ENCODE assay signal across 1 cellular context in the genomic region with DNA sequence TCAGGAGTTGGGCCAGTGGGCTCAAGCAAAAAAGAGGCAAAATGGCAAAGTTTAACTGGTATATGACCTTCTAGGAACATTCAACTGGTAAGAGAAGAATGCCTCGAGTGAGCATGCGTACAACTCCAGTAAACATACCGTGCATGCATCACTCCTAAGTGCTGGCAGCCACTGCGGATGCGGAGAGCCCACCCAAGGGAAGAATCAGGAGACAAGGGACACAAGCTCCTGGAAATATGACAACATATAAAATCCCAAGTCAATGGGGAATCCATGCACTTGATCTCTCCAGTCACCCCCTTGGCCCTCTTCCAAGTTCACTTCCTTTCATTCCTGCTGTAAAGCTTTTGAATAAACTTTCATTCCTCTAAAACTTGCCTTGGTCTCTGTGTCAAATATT.
TF ChIP-seq lines count a peak whose summit lies in the region.

No MANE protein-coding gene starts in this region.

TF ChIP-seq in GM23338, 12 proteins besides CTCF, POLR2A, EP300 and RAD21:
- TF ChIP-seq, protein P1, sequence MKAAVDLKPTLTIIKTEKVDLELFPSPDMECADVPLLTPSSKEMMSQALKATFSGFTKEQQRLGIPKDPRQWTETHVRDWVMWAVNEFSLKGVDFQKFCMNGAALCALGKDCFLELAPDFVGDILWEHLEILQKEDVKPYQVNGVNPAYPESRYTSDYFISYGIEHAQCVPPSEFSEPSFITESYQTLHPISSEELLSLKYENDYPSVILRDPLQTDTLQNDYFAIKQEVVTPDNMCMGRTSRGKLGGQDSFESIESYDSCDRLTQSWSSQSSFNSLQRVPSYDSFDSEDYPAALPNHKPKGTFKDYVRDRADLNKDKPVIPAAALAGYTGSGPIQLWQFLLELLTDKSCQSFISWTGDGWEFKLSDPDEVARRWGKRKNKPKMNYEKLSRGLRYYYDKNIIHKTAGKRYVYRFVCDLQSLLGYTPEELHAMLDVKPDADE (IDR thresholded peaks at IDR 0.05), result no peak
- TF ChIP-seq POLR2AphosphoS5 (IDR thresholded peaks at IDR 0.05; ENCODE audit: low read depth), result no peak
- no peak for TF ChIP-seq JUNB (IDR thresholded peaks at IDR 0.05; ENCODE audit: unreplicated experiment)
- TF ChIP-seq STAT1 (IDR thresholded peaks at IDR 0.05; ENCODE audit: unreplicated experiment), result no peak
- no peak for TF ChIP-seq EZH2phosphoT487 (IDR thresholded peaks at IDR 0.05; ENCODE audit: unreplicated experiment)
- TF ChIP-seq NANOG (IDR thresholded peaks at IDR 0.05; ENCODE audit: borderline replicate concordance), result no peak
- TF ChIP-seq, protein P2, sequence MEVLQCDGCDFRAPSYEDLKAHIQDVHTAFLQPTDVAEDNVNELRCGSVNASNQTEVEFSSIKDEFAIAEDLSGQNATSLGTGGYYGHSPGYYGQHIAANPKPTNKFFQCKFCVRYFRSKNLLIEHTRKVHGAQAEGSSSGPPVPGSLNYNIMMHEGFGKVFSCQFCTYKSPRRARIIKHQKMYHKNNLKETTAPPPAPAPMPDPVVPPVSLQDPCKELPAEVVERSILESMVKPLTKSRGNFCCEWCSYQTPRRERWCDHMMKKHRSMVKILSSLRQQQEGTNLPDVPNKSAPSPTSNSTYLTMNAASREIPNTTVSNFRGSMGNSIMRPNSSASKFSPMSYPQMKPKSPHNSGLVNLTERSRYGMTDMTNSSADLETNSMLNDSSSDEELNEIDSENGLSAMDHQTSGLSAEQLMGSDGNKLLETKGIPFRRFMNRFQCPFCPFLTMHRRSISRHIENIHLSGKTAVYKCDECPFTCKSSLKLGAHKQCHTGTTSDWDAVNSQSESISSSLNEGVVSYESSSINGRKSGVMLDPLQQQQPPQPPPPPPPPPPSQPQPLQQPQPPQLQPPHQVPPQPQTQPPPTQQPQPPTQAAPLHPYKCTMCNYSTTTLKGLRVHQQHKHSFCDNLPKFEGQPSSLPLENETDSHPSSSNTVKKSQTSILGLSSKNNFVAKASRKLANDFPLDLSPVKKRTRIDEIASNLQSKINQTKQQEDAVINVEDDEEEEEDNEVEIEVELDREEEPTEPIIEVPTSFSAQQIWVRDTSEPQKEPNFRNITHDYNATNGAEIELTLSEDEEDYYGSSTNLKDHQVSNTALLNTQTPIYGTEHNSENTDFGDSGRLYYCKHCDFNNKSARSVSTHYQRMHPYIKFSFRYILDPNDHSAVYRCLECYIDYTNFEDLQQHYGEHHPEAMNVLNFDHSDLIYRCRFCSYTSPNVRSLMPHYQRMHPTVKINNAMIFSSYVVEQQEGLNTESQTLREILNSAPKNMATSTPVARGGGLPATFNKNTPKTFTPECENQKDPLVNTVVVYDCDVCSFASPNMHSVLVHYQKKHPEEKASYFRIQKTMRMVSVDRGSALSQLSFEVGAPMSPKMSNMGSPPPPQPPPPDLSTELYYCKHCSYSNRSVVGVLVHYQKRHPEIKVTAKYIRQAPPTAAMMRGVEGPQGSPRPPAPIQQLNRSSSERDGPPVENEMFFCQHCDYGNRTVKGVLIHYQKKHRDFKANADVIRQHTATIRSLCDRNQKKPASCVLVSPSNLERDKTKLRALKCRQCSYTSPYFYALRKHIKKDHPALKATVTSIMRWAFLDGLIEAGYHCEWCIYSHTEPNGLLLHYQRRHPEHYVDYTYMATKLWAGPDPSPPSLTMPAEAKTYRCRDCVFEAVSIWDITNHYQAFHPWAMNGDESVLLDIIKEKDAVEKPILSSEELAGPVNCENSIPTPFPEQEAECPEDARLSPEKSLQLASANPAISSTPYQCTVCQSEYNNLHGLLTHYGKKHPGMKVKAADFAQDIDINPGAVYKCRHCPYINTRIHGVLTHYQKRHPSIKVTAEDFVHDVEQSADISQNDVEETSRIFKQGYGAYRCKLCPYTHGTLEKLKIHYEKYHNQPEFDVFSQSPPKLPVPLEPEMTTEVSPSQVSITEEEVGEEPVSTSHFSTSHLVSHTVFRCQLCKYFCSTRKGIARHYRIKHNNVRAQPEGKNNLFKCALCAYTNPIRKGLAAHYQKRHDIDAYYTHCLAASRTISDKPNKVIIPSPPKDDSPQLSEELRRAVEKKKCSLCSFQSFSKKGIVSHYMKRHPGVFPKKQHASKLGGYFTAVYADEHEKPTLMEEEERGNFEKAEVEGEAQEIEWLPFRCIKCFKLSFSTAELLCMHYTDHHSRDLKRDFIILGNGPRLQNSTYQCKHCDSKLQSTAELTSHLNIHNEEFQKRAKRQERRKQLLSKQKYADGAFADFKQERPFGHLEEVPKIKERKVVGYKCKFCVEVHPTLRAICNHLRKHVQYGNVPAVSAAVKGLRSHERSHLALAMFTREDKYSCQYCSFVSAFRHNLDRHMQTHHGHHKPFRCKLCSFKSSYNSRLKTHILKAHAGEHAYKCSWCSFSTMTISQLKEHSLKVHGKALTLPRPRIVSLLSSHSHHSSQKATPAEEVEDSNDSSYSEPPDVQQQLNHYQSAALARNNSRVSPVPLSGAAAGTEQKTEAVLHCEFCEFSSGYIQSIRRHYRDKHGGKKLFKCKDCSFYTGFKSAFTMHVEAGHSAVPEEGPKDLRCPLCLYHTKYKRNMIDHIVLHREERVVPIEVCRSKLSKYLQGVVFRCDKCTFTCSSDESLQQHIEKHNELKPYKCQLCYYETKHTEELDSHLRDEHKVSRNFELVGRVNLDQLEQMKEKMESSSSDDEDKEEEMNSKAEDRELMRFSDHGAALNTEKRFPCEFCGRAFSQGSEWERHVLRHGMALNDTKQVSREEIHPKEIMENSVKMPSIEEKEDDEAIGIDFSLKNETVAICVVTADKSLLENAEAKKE (CRISPR knock-in tag; IDR thresholded peaks at IDR 0.05), result no peak
- TF ChIP-seq, protein P3, sequence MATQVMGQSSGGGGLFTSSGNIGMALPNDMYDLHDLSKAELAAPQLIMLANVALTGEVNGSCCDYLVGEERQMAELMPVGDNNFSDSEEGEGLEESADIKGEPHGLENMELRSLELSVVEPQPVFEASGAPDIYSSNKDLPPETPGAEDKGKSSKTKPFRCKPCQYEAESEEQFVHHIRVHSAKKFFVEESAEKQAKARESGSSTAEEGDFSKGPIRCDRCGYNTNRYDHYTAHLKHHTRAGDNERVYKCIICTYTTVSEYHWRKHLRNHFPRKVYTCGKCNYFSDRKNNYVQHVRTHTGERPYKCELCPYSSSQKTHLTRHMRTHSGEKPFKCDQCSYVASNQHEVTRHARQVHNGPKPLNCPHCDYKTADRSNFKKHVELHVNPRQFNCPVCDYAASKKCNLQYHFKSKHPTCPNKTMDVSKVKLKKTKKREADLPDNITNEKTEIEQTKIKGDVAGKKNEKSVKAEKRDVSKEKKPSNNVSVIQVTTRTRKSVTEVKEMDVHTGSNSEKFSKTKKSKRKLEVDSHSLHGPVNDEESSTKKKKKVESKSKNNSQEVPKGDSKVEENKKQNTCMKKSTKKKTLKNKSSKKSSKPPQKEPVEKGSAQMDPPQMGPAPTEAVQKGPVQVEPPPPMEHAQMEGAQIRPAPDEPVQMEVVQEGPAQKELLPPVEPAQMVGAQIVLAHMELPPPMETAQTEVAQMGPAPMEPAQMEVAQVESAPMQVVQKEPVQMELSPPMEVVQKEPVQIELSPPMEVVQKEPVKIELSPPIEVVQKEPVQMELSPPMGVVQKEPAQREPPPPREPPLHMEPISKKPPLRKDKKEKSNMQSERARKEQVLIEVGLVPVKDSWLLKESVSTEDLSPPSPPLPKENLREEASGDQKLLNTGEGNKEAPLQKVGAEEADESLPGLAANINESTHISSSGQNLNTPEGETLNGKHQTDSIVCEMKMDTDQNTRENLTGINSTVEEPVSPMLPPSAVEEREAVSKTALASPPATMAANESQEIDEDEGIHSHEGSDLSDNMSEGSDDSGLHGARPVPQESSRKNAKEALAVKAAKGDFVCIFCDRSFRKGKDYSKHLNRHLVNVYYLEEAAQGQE (IDR thresholded peaks at IDR 0.05; ENCODE audit: unreplicated experiment), result no peak
- TF ChIP-seq ZNF331 (CRISPR knock-in tag; IDR thresholded peaks at IDR 0.05; ENCODE audit: low read depth), result no peak
- TF ChIP-seq EZH2 (IDR thresholded peaks at IDR 0.05; ENCODE audit: low read depth, unreplicated experiment), result no peak
- no peak for TF ChIP-seq ZNF114 (CRISPR knock-in tag; IDR thresholded peaks at IDR 0.05)
- TF ChIP-seq CREB1 (CRISPR knock-in tag; IDR thresholded peaks at IDR 0.05; ENCODE audit: low read depth), result no peak
